8 cellular contexts compared by ENCODE assay signal in genomic region chr9:121269030-121269887, GRCh38. TPM values are rescaled to one million over a fixed set of nuclear protein-coding genes. Genes with fewer than 3 reads are reported as not detected.
DNase-seq lines count a peak whose midpoint lies in the region; ATAC-seq and TF ChIP-seq lines count a peak whose summit lies in the region.

No MANE protein-coding gene starts in this region.

- H3K36me3 ChIP-seq in tibial artery: no peaks in the 10 kb centered on the region

- TF ChIP-seq POLR2A in lower leg skin (IDR thresholded peaks at IDR 0.05): no peak

- CTCF ChIA-PET in CD4-positive, alpha-beta T cell (lab: Charles Lee): interaction anchor here (2.6 kb wide), 1 partner anchor 9 kb away, joined by 11 read pairs; no protein-coding TSS in a partner anchor

- H3K9me3 ChIP-seq in CD4-positive, alpha-beta T cell (ENCODE audit: control insufficient read depth, low read length): no peaks in the 10 kb centered on the region
- H3K9me3 ChIP-seq in tibial artery: no peaks in the 10 kb centered on the region

- H3K36me3 Mint-ChIP-seq in CD4-positive, alpha-beta T cell (ENCODE audit: low read depth): no peaks in the 10 kb centered on the region

- no peak for ATAC-seq in CD4-positive, alpha-beta T cell (ENCODE audit: poor library complexity)

- TF ChIP-seq CTCF in CD4-positive, alpha-beta T cell (IDR thresholded peaks at IDR 0.05): no peak
- TF ChIP-seq CTCF in lower leg skin (IDR thresholded peaks at IDR 0.05): no peak
- TF ChIP-seq CTCF in tibial artery (IDR thresholded peaks at IDR 0.05): no peak

- no peaks in the 10 kb centered on the region for H3K27me3 ChIP-seq in CD4-positive, alpha-beta T cell (ENCODE audit: control insufficient read depth, insufficient read depth, low read length)
- no peaks in the 10 kb centered on the region for H3K27me3 ChIP-seq in tibial artery

- H3K4me3 ChIP-seq in lower leg skin (ENCODE audit: low read depth, poor library complexity, severe bottlenecking) (peak overlapping the region; percentile 66), tibial artery (peak overlapping the region; percentile 84 to 91)

- peaks cover 0 to 59% (median 51%) of the 10 kb centered on the region in 4 donors for H3K4me1 ChIP-seq in tibial artery

- no peak overlapping the region for H3K27ac ChIP-seq in CD4-positive, alpha-beta T cell (ENCODE audit: low read depth, low read length)
- peak overlapping the region; percentile 79 for H3K27ac ChIP-seq in caudate nucleus (ENCODE audit: low read depth, low read length)
- H3K27ac ChIP-seq in tibial artery: peak overlapping the region; percentile 92 to 95

- WGBS in lower leg skin, 2 donors: 10 to 11% methylated on average over 15 of the region's 15 CpGs

- no peak overlapping the region for H3K27ac Mint-ChIP-seq in CD4-positive, alpha-beta T cell

- POLR2A ChIA-PET in CD4-positive, alpha-beta T cell (lab: Charles Lee): no interaction called here

- no peak for DNase-seq in CD4-positive, alpha-beta T cell
- DNase-seq in HT1080 (ENCODE audit: low read depth) (peak; percentile 49), caudate nucleus (lab: John Stamatoyannopoulos, UW) (peak in 3 of 61 donors; percentile 24 to 43 (median 41)), lower leg skin (ENCODE audit: low spot score in 2 of 2) (peak in 1 of 2 donors; percentile 90), tibial artery (peak; percentile 53 to 86), GF-D8 (lab: John Stamatoyannopoulos, UW) (no peak), AML-193 (lab: John Stamatoyannopoulos, UW) (no peak)
- DNase-seq in activated CD4-positive, alpha-beta T cell treated with anti-CD3 and anti-CD28 coated beads, Interleukin-2, amount 50 U/mL, for 1 hour: no peak

- H3K4me1 Mint-ChIP-seq in CD4-positive, alpha-beta T cell (ENCODE audit: low read depth): peaks cover 12% of the 10 kb centered on the region

- H3K4me3 Mint-ChIP-seq in CD4-positive, alpha-beta T cell: peak overlapping the region; percentile 88

- H3K27me3 Mint-ChIP-seq in CD4-positive, alpha-beta T cell: peaks cover 12% of the 10 kb centered on the region

- H3K9me3 Mint-ChIP-seq in CD4-positive, alpha-beta T cell: no peaks in the 10 kb centered on the region

- intact Hi-C loops in CD4-positive, alpha-beta T cell (cut with DNase I, micrococcal nuclease): no loop called here
- intact Hi-C loops in lower leg skin (cut with DNase I; ENCODE audit: low total_unique reads): no loop called here
- intact Hi-C loops in tibial artery (cut with DNase I; ENCODE audit: low total_unique reads): loop anchor here (5.0 kb wide), 1 partner anchor 47 kb away; no protein-coding TSS in a partner anchor

RNA-seq across cellular contexts. Expression of gene GSN, which starts 1.3 kb away (rescaled TPM):
- total RNA-seq in CD4-positive, alpha-beta T cell: 1 to 10 TPM; 2.6 to 2.7 TPM
- total RNA-seq in HT1080 (2014; rRNA removed; shearing (Covaris generic)): 66.5 and 75.8 TPM in 2 replicates
- 84.6 and 86.6 TPM in 2 replicates for polyA plus RNA-seq in HT1080 (2015; cell fraction: cytosol; rRNA removed)
- 263 and 282 TPM in 2 replicates for polyA plus RNA-seq in HT1080 (2015; cell fraction: nucleus; rRNA removed)
- 1,000 to 10,000 TPM in 2 of 4 donors, 100 to 1,000 TPM in 2; 835 to 2,031 (median 1,042) TPM for total RNA-seq in lower leg skin

Comparison
In these comparisons a context has a peak if more than half of its experiments do, and no peak if none do; other contexts are left out.
1. DNase-seq: peak in HT1080 (single experiment) and tibial artery (2 of 2); none in CD4-positive, alpha-beta T cell (0 of 10), GF-D8 (single experiment), AML-193 (0 of 2) and activated CD4-positive, alpha-beta T cell treated with anti-CD3 and anti-CD28 coated beads, Interleukin-2, amount 50 U/mL, for 1 hour (single experiment).
2. RNA of gene GSN, which starts 1.3 kb away (total RNA-seq): 835 to 2,031 TPM in lower leg skin and 66.5 to 75.8 TPM in HT1080; 2.6 to 2.7 TPM in CD4-positive, alpha-beta T cell; every median in the first group is over 10 times any median in the second.